Comparison of ENCODE assay signal across 22 cellular contexts in genomic region chr2:220178991-220179695, GRCh38.
"Had no signal": no experiment of that assay in that cellular context is flagged by ENCODE, and none has a peak within 500 bp of the region (broad histone marks: within the 10 kb centered on the region; RNA-seq: fewer than 3 reads in every experiment).

No MANE protein-coding gene starts in this region.

- H3K27ac ChIP-seq: gastroesophageal sphincter, hepatocyte, ovary, upper lobe of right lung had no signal

- DNase-seq: activated CD4-positive, alpha-beta T cell treated with anti-CD3 and anti-CD28 coated beads for 36 hours; activated CD4-positive, CD25-positive, alpha-beta regulatory T cell; activated CD8-positive, alpha-beta memory T cell treated with anti-CD3 and anti-CD28 coated beads, Interleukin-2, amount 10 ng/mL, durations not matched to agents 7 days and 5 days; activated CD8-positive, alpha-beta T cell treated with anti-CD3 and anti-CD28 coated beads, Interleukin-2, amount 10 ng/mL, durations not matched to agents 7 days and 5 days; activated naive CD8-positive, alpha-beta T cell treated with anti-CD3 and anti-CD28 coated beads, Interleukin-2, amount 50 U/mL, for 24 hours; activated T-cell treated with anti-CD3 and anti-CD28 coated beads, Interleukin-2, amount 50 U/mL, for 48 hours; amygdala; central memory CD4-positive, alpha-beta T cell; islet precursor cell; left cardiac atrium; left ventricle myocardium superior; midbrain; naive thymus-derived CD4-positive, alpha-beta T cell; ovary; stimulated activated CD4-positive, alpha-beta T cell treated with anti-CD3 and anti-CD28 coated beads, Interleukin-12 subunit alpha, Interleukin-12 subunit beta, amount 100 ng/mL, for 4 hours; stimulated activated CD4-positive, alpha-beta T cell treated with anti-CD3 and anti-CD28 coated beads, Interleukin-4, amount 100 ng/mL, for 1 hour; stimulated activated naive CD8-positive, alpha-beta T cell treated with anti-CD3 and anti-CD28 coated beads, Interleukin-15, amount 100 ng/mL, for 72 hours; substantia nigra; upper lobe of right lung had no signal

- H3K4me1 ChIP-seq: gastroesophageal sphincter, upper lobe of right lung had no signal

- H2AFZ ChIP-seq: hepatocyte had no signal

- H3K79me2 ChIP-seq: hepatocyte had no signal

- H3K36me3 ChIP-seq: gastroesophageal sphincter, ovary, upper lobe of right lung had no signal

- H3K9me3 ChIP-seq: gastroesophageal sphincter, ovary, upper lobe of right lung had no signal

- H3K4me3 ChIP-seq: gastroesophageal sphincter, hepatocyte, ovary, skin epidermis, upper lobe of right lung had no signal

- H3K4me2 ChIP-seq: hepatocyte had no signal

- H3K27me3 ChIP-seq: gastroesophageal sphincter, hepatocyte, ovary, upper lobe of right lung had no signal
